Comparison of ENCODE assay signal across 1 cellular context in the genomic region with DNA sequence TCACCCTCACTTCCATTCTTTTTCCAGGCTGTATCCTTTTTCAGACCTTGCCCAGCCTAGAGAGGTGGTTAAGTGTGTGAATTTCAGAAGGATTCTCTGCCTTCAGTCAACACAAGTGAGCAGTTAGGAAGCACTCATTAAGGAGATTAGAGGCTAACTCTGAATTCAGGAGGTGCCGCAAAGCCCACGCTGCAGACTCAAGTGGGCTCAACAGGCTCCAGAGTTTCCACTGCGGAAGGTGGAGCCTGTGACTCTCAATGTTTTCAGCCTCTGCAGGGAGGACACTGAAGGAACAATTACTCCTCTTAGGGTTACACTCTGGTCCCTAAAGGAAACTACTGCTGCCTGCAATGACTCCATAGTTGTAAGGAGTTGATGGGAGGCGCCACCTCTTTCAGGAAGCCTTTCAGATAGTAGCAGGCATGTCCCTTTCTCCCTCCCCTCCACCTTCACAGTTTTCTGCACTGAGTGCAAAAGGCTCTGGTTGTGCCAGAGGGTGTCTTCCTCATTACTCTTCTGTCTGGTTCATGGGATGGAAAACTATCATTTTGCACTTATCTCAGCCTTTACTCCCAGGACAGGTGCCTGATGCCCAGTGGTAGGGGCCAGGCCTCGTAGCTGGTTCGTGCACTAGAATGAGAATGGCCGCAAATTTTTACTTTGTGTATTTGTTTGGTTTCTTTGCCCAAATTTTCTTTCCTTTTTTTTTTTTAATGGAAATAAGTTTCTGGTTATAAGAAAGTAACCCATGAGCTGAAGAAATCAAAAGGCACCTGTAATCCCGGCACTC.
TF ChIP-seq lines count a peak whose summit lies in the region.

No MANE protein-coding gene starts in this region.

TF ChIP-seq in H1, 55 proteins besides CTCF, POLR2A, EP300 and RAD21:
- TF ChIP-seq TCF12 (IDR thresholded peaks at IDR 0.05; ENCODE audit: low read depth, low read length) (no peak), TBP (IDR thresholded peaks at IDR 0.05; ENCODE audit: low read depth, low read length) (no peak), NANOG (IDR thresholded peaks at IDR 0.05; ENCODE audit: insufficient read depth, low read depth, low read length, poor library complexity, severe bottlenecking) (no peak), KDM5A (IDR thresholded peaks at IDR 0.05; ENCODE audit: low read length) (no peak), MAFK (IDR thresholded peaks at IDR 0.05; ENCODE audit: low read depth, low read length) (no peak), SP2 (IDR thresholded peaks at IDR 0.05; ENCODE audit: low read length) (no peak), SUZ12 (IDR thresholded peaks at IDR 0.05; ENCODE audit: low read length) (no peak), FOSL1 (IDR thresholded peaks at IDR 0.05; ENCODE audit: insufficient read depth, low read depth, low read length) (no peak), GABPA (IDR thresholded peaks at IDR 0.05; ENCODE audit: borderline replicate concordance, insufficient read depth, low read length) (no peak), SAP30 (IDR thresholded peaks at IDR 0.05; ENCODE audit: insufficient read depth, insufficient replicate concordance, low read length) (no peak), CHD2 (IDR thresholded peaks at IDR 0.05; ENCODE audit: low read length) (no peak), CTBP2 (IDR thresholded peaks at IDR 0.05; ENCODE audit: borderline replicate concordance, insufficient read depth, insufficient read length, low read length) (no peak), BRCA1 (IDR thresholded peaks at IDR 0.05; ENCODE audit: low read depth, low read length) (no peak), RNF2 (IDR thresholded peaks at IDR 0.05; ENCODE audit: borderline replicate concordance, low read depth, low read length, missing control alignments, poor library complexity, severe bottlenecking) (no peak), KDM4A (IDR thresholded peaks at IDR 0.05; ENCODE audit: low read depth, low read length, severe bottlenecking) (no peak)
- TF ChIP-seq, protein P1, sequence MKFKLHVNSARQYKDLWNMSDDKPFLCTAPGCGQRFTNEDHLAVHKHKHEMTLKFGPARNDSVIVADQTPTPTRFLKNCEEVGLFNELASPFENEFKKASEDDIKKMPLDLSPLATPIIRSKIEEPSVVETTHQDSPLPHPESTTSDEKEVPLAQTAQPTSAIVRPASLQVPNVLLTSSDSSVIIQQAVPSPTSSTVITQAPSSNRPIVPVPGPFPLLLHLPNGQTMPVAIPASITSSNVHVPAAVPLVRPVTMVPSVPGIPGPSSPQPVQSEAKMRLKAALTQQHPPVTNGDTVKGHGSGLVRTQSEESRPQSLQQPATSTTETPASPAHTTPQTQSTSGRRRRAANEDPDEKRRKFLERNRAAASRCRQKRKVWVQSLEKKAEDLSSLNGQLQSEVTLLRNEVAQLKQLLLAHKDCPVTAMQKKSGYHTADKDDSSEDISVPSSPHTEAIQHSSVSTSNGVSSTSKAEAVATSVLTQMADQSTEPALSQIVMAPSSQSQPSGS (IDR thresholded peaks at IDR 0.05; ENCODE audit: low read length), result no peak
- TF ChIP-seq, protein P2, sequence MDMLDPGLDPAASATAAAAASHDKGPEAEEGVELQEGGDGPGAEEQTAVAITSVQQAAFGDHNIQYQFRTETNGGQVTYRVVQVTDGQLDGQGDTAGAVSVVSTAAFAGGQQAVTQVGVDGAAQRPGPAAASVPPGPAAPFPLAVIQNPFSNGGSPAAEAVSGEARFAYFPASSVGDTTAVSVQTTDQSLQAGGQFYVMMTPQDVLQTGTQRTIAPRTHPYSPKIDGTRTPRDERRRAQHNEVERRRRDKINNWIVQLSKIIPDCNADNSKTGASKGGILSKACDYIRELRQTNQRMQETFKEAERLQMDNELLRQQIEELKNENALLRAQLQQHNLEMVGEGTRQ (IDR thresholded peaks at IDR 0.05; ENCODE audit: low read length), result no peak
- TF ChIP-seq, protein P3, sequence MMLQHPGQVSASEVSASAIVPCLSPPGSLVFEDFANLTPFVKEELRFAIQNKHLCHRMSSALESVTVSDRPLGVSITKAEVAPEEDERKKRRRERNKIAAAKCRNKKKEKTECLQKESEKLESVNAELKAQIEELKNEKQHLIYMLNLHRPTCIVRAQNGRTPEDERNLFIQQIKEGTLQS (IDR thresholded peaks at IDR 0.05; ENCODE audit: insufficient read depth, low read depth, low read length), result no peak
TF ChIP-seq in H1: peak in this region for 0.
